ENCODE assay signal across 33 cellular contexts in genomic region chr7:157124655-157125054, GRCh38.
"Had no signal": no experiment of that assay in that cellular context is flagged by ENCODE, and none has a peak within 500 bp of the region (broad histone marks: within the 10 kb centered on the region; RNA-seq: fewer than 3 reads in every experiment).

No MANE protein-coding gene starts in this region.

- H3K27ac ChIP-seq: brain microvascular endothelial cell, coronary artery, gastroesophageal sphincter, hepatocyte, left ventricle myocardium inferior, pancreas, prostate gland, skin epidermis, testis, transverse colon, WERI-Rb-1 had no signal

- H2AFZ ChIP-seq: hepatocyte had no signal

- H3K4me1 ChIP-seq: gastroesophageal sphincter, left ventricle myocardium inferior, pancreas, prostate gland, testis, transverse colon had no signal

- H3K27ac Mint-ChIP-seq: activated CD4-positive, alpha-beta memory T cell treated with anti-CD3 and anti-CD28 coated beads for 36 hours; activated CD4-positive, alpha-beta T cell treated with anti-CD3 and anti-CD28 coated beads, Interleukin-2, amount 10 ng/mL, durations not matched to agents 24 days and 14 days; effector memory CD8-positive, alpha-beta T cell; nephron had no signal

- H3K79me2 ChIP-seq: hepatocyte had no signal

- H3K4me3 Mint-ChIP-seq: activated CD4-positive, alpha-beta memory T cell treated with anti-CD3 and anti-CD28 coated beads for 36 hours; activated CD4-positive, alpha-beta T cell treated with anti-CD3 and anti-CD28 coated beads, Interleukin-2, amount 10 ng/mL, durations not matched to agents 24 days and 14 days; effector memory CD8-positive, alpha-beta T cell; nephron had no signal

- H3K4me3 ChIP-seq: coronary artery, gastroesophageal sphincter, hepatocyte, left ventricle myocardium inferior, lung, mucosa of descending colon, pancreas, prostate gland, skin epidermis, testis, transverse colon had no signal

- H3K4me2 ChIP-seq: hepatocyte had no signal

- H3K27me3 ChIP-seq: brain microvascular endothelial cell, hepatocyte, pancreas, testis had no signal

- H3K9me3 Mint-ChIP-seq: activated CD4-positive, alpha-beta memory T cell treated with anti-CD3 and anti-CD28 coated beads for 36 hours; activated CD4-positive, alpha-beta T cell treated with anti-CD3 and anti-CD28 coated beads, Interleukin-2, amount 10 ng/mL, durations not matched to agents 24 days and 14 days; effector memory CD8-positive, alpha-beta T cell; nephron had no signal

- H3K36me3 Mint-ChIP-seq: activated CD4-positive, alpha-beta memory T cell treated with anti-CD3 and anti-CD28 coated beads for 36 hours had no signal

- FAIRE-seq: astrocyte, pancreas had no signal

- H3K36me3 ChIP-seq: brain microvascular endothelial cell, gastroesophageal sphincter, left ventricle myocardium inferior, pancreas, prostate gland, transverse colon, WERI-Rb-1 had no signal

- H3K4me1 Mint-ChIP-seq: activated CD4-positive, alpha-beta T cell treated with anti-CD3 and anti-CD28 coated beads, Interleukin-2, amount 10 ng/mL, durations not matched to agents 24 days and 14 days; nephron had no signal

- H3K9me3 ChIP-seq: gastroesophageal sphincter, left ventricle myocardium inferior, mucosa of descending colon, pancreas, prostate gland, testis, transverse colon had no signal

- ATAC-seq: effector memory CD8-positive, alpha-beta T cell; gastroesophageal sphincter; mucosa of descending colon; sciatic nerve; stimulated activated naive CD8-positive, alpha-beta T cell treated with anti-CD3 and anti-CD28 coated beads, Interleukin-15, Interleukin-2, amounts not matched to agents 100 U/mL and 50 U/mL, for 24 hours had no signal

- DNase-seq: activated CD4-positive, alpha-beta memory T cell treated with anti-CD3 and anti-CD28 coated beads for 36 hours; activated CD4-positive, alpha-beta T cell treated with anti-CD3 and anti-CD28 coated beads, Interleukin-2, amount 10 ng/mL, durations not matched to agents 24 days and 14 days; activated CD4-positive, CD25-positive, alpha-beta regulatory T cell treated with anti-CD3 and anti-CD28 coated beads, Interleukin-2, amount 50 U/mL, for 72 hours; activated CD8-positive, alpha-beta memory T cell treated with anti-CD3 and anti-CD28 coated beads, Interleukin-2, amount 50 U/mL, for 4 hours; activated gamma-delta T cell treated with Interleukin-2 at 50 U/mL for 16 hours; activated naive CD4-positive, alpha-beta T cell treated with anti-CD3 and anti-CD28 coated beads, Interleukin-2, amount 50 U/mL, for 16 hours; activated T-cell treated with anti-CD3 and anti-CD28 coated beads, Interleukin-2, amount 50 U/mL, for 1 hour; amniotic stem cell; brain microvascular endothelial cell; effector memory CD8-positive, alpha-beta T cell; erythroblast; islet precursor cell; left ventricle myocardium inferior; mesendoderm; mucosa of descending colon; nucleus accumbens; pancreas; retina; stimulated activated CD4-positive, alpha-beta T cell treated with anti-CD3 and anti-CD28 coated beads, Interleukin-12 subunit alpha, Interleukin-12 subunit beta, amount 100 ng/mL, for 4 hours; stimulated activated CD4-positive, alpha-beta T cell treated with anti-CD3 and anti-CD28 coated beads, Interleukin-4, amount 100 ng/mL, for 1 hour; stimulated activated naive CD8-positive, alpha-beta T cell treated with anti-CD3 and anti-CD28 coated beads, Interleukin-15, Interleukin-2, amounts not matched to agents 100 U/mL and 50 U/mL, for 24 hours; testis; transverse colon; WERI-Rb-1 had no signal

- H3K27me3 Mint-ChIP-seq: activated CD4-positive, alpha-beta T cell treated with anti-CD3 and anti-CD28 coated beads, Interleukin-2, amount 10 ng/mL, durations not matched to agents 24 days and 14 days had no signal
